In genomic region chr12:12683725-12684124, GRCh38 we compare ENCODE assay signal across 19 cellular contexts. TPM values are rescaled to one million over a fixed set of nuclear protein-coding genes. Genes with fewer than 3 reads are reported as not detected.
A peak's percentile ranks its signal among the peaks of the same experiment; 100 is the strongest.
DNase-seq lines count a peak whose midpoint lies in the region; ATAC-seq and TF ChIP-seq lines count a peak whose summit lies in the region.
"Had no signal": no experiment of that assay in that cellular context is flagged by ENCODE, and none has a peak within 500 bp of the region (broad histone marks: within the 10 kb centered on the region; RNA-seq: fewer than 3 reads in every experiment).

No MANE protein-coding gene starts in this region.

- H3K27me3 ChIP-seq in iPS-18a (ENCODE audit: control insufficient read depth, insufficient read depth, low read length) = peaks cover 9% of the 10 kb centered on the region
- H3K27me3 ChIP-seq: body of pancreas, hepatocyte had no signal

- peak overlapping the region; percentile 96 for H3K27ac Mint-ChIP-seq in WTC11
- H3K27ac Mint-ChIP-seq: activated T-cell treated with anti-CD3 and anti-CD28 coated beads, Interleukin-2, amount 50 U/mL, for 24 hours had no signal

- TF ChIP-seq CTCF in WTC11 (IDR thresholded peaks at IDR 0.05) = no peak

- no peaks in the 10 kb centered on the region for H3K36me3 Mint-ChIP-seq in WTC11

- H3K4me1 Mint-ChIP-seq in WTC11 = peaks cover 34% of the 10 kb centered on the region

- H3K9me3 ChIP-seq in iPS-18a (ENCODE audit: control insufficient read depth, low read depth, low read length) = no peaks in the 10 kb centered on the region
- H3K9me3 ChIP-seq: body of pancreas, left ventricle myocardium inferior, stomach had no signal

- peak overlapping the region; percentile 72 for H3K4me3 ChIP-seq in iPS-18a (ENCODE audit: low read length)
- H3K4me3 ChIP-seq: body of pancreas, hepatocyte, K562, left ventricle myocardium inferior, PC-9, stomach had no signal

- POLR2A ChIA-PET in WTC11 (lab: Charles Lee) = interaction anchor here (1.5 kb wide), 1 partner anchor 42 kb away, joined by 4 read pairs; no protein-coding TSS in a partner anchor

- CTCF ChIA-PET in WTC11 (lab: Charles Lee) = interaction anchor here (0.8 to 1.3 kb wide), 3 partner anchors 28 to 119 kb away, joined by 3 to 8 read pairs (median 5); no protein-coding TSS in a partner anchor

- H3K4me3 Mint-ChIP-seq in WTC11 = peak overlapping the region; percentile 93
- H3K4me3 Mint-ChIP-seq: activated T-cell treated with anti-CD3 and anti-CD28 coated beads, Interleukin-2, amount 50 U/mL, for 24 hours had no signal

- no peak for ATAC-seq in WTC11
- ATAC-seq in GM21723 (IDR thresholded peaks at IDR 0.05; ENCODE audit: unreplicated experiment) = no peak
- ATAC-seq: body of pancreas, K562 had no signal

- no peaks in the 10 kb centered on the region for H3K36me3 ChIP-seq in iPS-18a (ENCODE audit: control insufficient read depth, low read depth, low read length)
- H3K36me3 ChIP-seq: left ventricle myocardium inferior, stomach had no signal

- peaks cover 32% of the 10 kb centered on the region for H3K27me3 Mint-ChIP-seq in WTC11 (ENCODE audit: low read depth)
- H3K27me3 Mint-ChIP-seq: activated T-cell treated with anti-CD3 and anti-CD28 coated beads, Interleukin-2, amount 50 U/mL, for 24 hours had no signal

- peak; percentile 26 for DNase-seq in NCI-H446 treated with DMSO at 0.1 percent for 48 hours (lab: John Stamatoyannopoulos, UW)
- DNase-seq in NCI-H446 (lab: John Stamatoyannopoulos, UW) = no peak
- DNase-seq in WTC11 (ENCODE audit: low spot score) = no peak
- peak; percentile 59 for DNase-seq in superior temporal gyrus (ENCODE audit: extremely low spot score)
- no peak for DNase-seq in dedifferentiated amniotic fluid mesenchymal stem cell (ENCODE audit: extremely low spot score)
- DNase-seq in stimulated activated CD4-positive, alpha-beta T cell treated with anti-CD3 and anti-CD28 coated beads, Interleukin-2, amount 100 ng/mL, for 48 hours = no peak
- DNase-seq: ACHN; activated CD4-positive, alpha-beta T cell treated with anti-CD3 and anti-CD28 coated beads, Interleukin-2, amount 50 U/mL, for 48 hours; activated naive CD4-positive, alpha-beta T cell treated with anti-CD3 and anti-CD28 coated beads, Interleukin-2, amount 50 U/mL, for 16 hours; activated T-cell treated with anti-CD3 and anti-CD28 coated beads, Interleukin-2, amount 50 U/mL, for 24 hours; body of pancreas; effector CD4-positive, alpha-beta T cell; left ventricle myocardium inferior; PC-9; stomach had no signal

- peak overlapping the region; percentile 80 for H3K9ac ChIP-seq in iPS-18a (ENCODE audit: low read length)

- H3K4me1 ChIP-seq in iPS-18a (ENCODE audit: control insufficient read depth, low read depth, low read length) = peaks cover 17% of the 10 kb centered on the region
- H3K4me1 ChIP-seq: body of pancreas had no signal

- H3K27ac ChIP-seq in iPS-18a (ENCODE audit: low read length) = peak overlapping the region; percentile 28
- H3K27ac ChIP-seq: body of pancreas, hepatocyte, left ventricle myocardium inferior, PC-9, stomach had no signal

- H3K9me3 Mint-ChIP-seq in WTC11 = no peaks in the 10 kb centered on the region
- H3K9me3 Mint-ChIP-seq: activated T-cell treated with anti-CD3 and anti-CD28 coated beads, Interleukin-2, amount 50 U/mL, for 24 hours had no signal

TF ChIP-seq in WTC11, 78 proteins besides CTCF, POLR2A, EP300 and RAD21:
- TF ChIP-seq AFF4 (CRISPR knock-in tag; IDR thresholded peaks at IDR 0.05; ENCODE audit: borderline replicate concordance) (no peak), ELF4 (CRISPR knock-in tag; IDR thresholded peaks at IDR 0.05; ENCODE audit: low read depth) (no peak), OVOL2 (CRISPR knock-in tag; IDR thresholded peaks at IDR 0.05; ENCODE audit: borderline replicate concordance) (no peak), SMAD3 (CRISPR knock-in tag; IDR thresholded peaks at IDR 0.05; ENCODE audit: borderline replicate concordance) (no peak), STAT6 (CRISPR knock-in tag; conservative IDR thresholded peaks at IDR 0.05; ENCODE audit: low read depth) (no peak), MAX (CRISPR knock-in tag; IDR thresholded peaks at IDR 0.05) (no peak), ESRRA (CRISPR knock-in tag; IDR thresholded peaks at IDR 0.05; ENCODE audit: borderline replicate concordance) (no peak), RORB (CRISPR knock-in tag; IDR thresholded peaks at IDR 0.05) (no peak), TEAD1 (CRISPR knock-in tag; IDR thresholded peaks at IDR 0.05) (no peak), ATF1 (CRISPR knock-in tag; IDR thresholded peaks at IDR 0.05) (no peak), CBFB (CRISPR knock-in tag; IDR thresholded peaks at IDR 0.05; ENCODE audit: low read depth) (no peak), ZNF512 (CRISPR knock-in tag; IDR thresholded peaks at IDR 0.05; ENCODE audit: borderline replicate concordance) (no peak), ZNF416 (CRISPR knock-in tag; IDR thresholded peaks at IDR 0.05) (no peak)

RNA-seq across cellular contexts. Expression of gene GPR19, which starts 12.3 kb away (rescaled TPM):
- 10.4 to 16.4 TPM (median 14.2 TPM) in 3 replicates for total RNA-seq in WTC11 (2021)
- total RNA-seq: body of pancreas, left ventricle myocardium inferior had no signal

RNA-seq across cellular contexts. Expression of gene CDKN1B, which starts 33.4 kb away (rescaled TPM):
- total RNA-seq in WTC11 (2021) = 34.2 to 38.4 TPM (median 34.8 TPM) in 3 replicates

Comparison
In these comparisons a context has a peak if more than half of its experiments do, and no peak if none do; other contexts are left out.
1. DNase-seq: peak in NCI-H446 treated with DMSO at 0.1 percent for 48 hours (single experiment) and superior temporal gyrus (single experiment); none in NCI-H446 (0 of 2), WTC11 (single experiment), dedifferentiated amniotic fluid mesenchymal stem cell (single experiment) and stimulated activated CD4-positive, alpha-beta T cell treated with anti-CD3 and anti-CD28 coated beads, Interleukin-2, amount 100 ng/mL, for 48 hours (0 of 2).